Comparison of ENCODE assay signal across 8 cellular contexts in the genomic region with DNA sequence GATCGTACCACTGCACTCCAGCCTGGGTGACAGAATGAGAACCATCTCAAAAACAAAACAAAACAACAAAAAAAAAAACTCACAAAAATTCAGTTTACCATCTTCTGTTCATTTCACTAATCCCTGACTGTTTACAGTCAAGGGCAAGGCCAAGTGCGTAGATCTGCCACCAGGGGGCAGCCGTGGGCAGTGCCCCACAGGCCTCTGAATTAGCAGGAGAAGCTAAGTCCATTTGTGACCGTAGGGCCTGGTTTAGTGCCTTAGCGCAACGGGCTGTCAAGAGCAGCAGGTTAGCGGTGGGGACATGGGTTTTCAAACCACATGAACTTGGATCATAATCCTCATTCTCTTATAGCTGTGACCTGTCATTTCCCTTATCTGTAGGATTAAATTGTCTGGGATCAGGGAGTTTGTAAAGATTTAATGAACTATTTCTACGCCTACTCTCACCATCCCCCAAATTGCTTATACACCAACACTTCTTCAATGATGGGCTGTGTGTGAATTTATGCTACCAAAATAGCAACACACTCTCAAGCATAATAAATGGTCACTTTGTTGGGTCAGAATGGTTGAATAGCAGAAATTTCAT. TPM values are rescaled to one million over a fixed set of nuclear protein-coding genes. Genes with fewer than 3 reads are reported as not detected.
A peak's percentile ranks its signal among the peaks of the same experiment; 100 is the strongest.
DNase-seq lines count a peak whose midpoint lies in the region; ATAC-seq and TF ChIP-seq lines count a peak whose summit lies in the region.

No MANE protein-coding gene starts in this region.

- H3K4me3 ChIP-seq in AG04449 (ENCODE audit: low read depth, low read length) (no peak overlapping the region), MG63 (no peak overlapping the region), parathyroid adenoma (ENCODE audit: low read depth, low read length) (no peak overlapping the region), transverse colon (no peak overlapping the region)

- no peaks in the 10 kb centered on the region for H3K4me1 ChIP-seq in parathyroid adenoma
- H3K4me1 ChIP-seq in transverse colon: peaks cover 3 to 5% (median 3%) of the 10 kb centered on the region in 4 donors

- H3K27ac ChIP-seq in parathyroid adenoma (no peak overlapping the region), transverse colon (no peak overlapping the region)

- in situ Hi-C loops in transverse colon (cut with MboI; ENCODE audit: low pct_ligation_motif_present in 1 of 4, low pct_unique_long_range_greater_than_20kb in 1 of 4, low sequenced_read_pairs in 3 of 4): loop anchor here in 1 of 4 donors (10.0 kb wide), 1 partner anchor 347 kb away; no protein-coding TSS in a partner anchor

- no peak for TF ChIP-seq EP300 in transverse colon (IDR thresholded peaks at IDR 0.05; ENCODE audit: low read depth)

- peak; percentile 95 for TF ChIP-seq CTCF in AG04449 (IDR thresholded peaks at IDR 0.05; ENCODE audit: insufficient read depth, low read length, missing control alignments)
- peak; percentile 99 for TF ChIP-seq CTCF in parathyroid adenoma (IDR thresholded peaks at IDR 0.05)
- peak; percentile 90 to 99 (median 97) for TF ChIP-seq CTCF in transverse colon (IDR thresholded peaks at IDR 0.05)

- H3K27me3 ChIP-seq in MG63: peaks cover 2% of the 10 kb centered on the region; the same call in 1 of the 2 replicates
- H3K27me3 ChIP-seq in parathyroid adenoma (ENCODE audit: control insufficient read depth, insufficient read depth, low read length): no peaks in the 10 kb centered on the region
- H3K27me3 ChIP-seq in transverse colon: no peaks in the 10 kb centered on the region

- ATAC-seq in GM19035 (IDR thresholded peaks at IDR 0.05; ENCODE audit: unreplicated experiment): peak; percentile 60

- no peak overlapping the region for H3K4me2 ChIP-seq in parathyroid adenoma (ENCODE audit: low read length)

- POLR2A ChIA-PET in AG04449 (lab: Yijun Ruan, JAX): interaction anchor here (0.6 kb wide), 1 partner anchor 49 kb away, joined by 5 read pairs; a partner anchor contains a TSS

- DNase-seq in AG04449 (ENCODE audit: low read depth, low spot score) (no peak), MG63 (peak; percentile 66), SHP77 treated with DMSO at 0.1 percent for 48 hours (lab: John Stamatoyannopoulos, UW) (peak; percentile 42), activated gamma-delta T cell (lab: John Stamatoyannopoulos, UW) (peak; percentile 40), germinal center (ENCODE audit: low spot score) (peak; percentile 75), transverse colon (peak; percentile 88)

- no peak for TF ChIP-seq POLR2A in transverse colon (IDR thresholded peaks at IDR 0.05)

- no peak overlapping the region for H3K9ac ChIP-seq in parathyroid adenoma

- H3K9me3 ChIP-seq in MG63 (no peaks in the 10 kb centered on the region), parathyroid adenoma (ENCODE audit: control insufficient read depth, low read length) (no peaks in the 10 kb centered on the region), transverse colon (no peaks in the 10 kb centered on the region)

- peak overlapping the region; percentile 70 for H2AFZ ChIP-seq in parathyroid adenoma

- CTCF ChIA-PET in AG04449 (lab: Yijun Ruan, JAX): interaction anchor here (0.5 to 9.8 kb wide), 52 partner anchors 9 to 866 kb away, joined by 3 to 199 read pairs (median 4); a partner anchor contains a TSS

- WGBS in transverse colon (ENCODE audit: low coverage in 1 of 2), 2 donors: 20 to 100% methylated on average over 1 to 8 of the region's 8 CpGs

- H3K36me3 ChIP-seq in MG63 (no peaks in the 10 kb centered on the region), parathyroid adenoma (ENCODE audit: control insufficient read depth, insufficient read depth, low read length) (no peaks in the 10 kb centered on the region), transverse colon (no peaks in the 10 kb centered on the region)

- intact Hi-C loops in transverse colon (cut with DNase I; ENCODE audit: low total_unique reads): loop anchor here (5.0 kb wide), 1 partner anchor 49 kb away; a partner anchor contains a TSS

- no peaks in the 10 kb centered on the region for H3K79me2 ChIP-seq in parathyroid adenoma

RNA-seq across cellular contexts. Expression of a gene that starts 49.0 kb away (rescaled TPM):
- 92.0 and 101 TPM in 2 replicates for total RNA-seq in MG63 (2014; rRNA removed; shearing (Covaris generic); ENCODE audit: low replicate concordance)
- total RNA-seq in transverse colon: 100 to 1,000 TPM in 1 of 4 donors, 10 to 100 TPM in 3; 67.2 to 126 (median 79.5) TPM

RNA-seq across cellular contexts. Expression of a gene that starts 49.3 kb away (rescaled TPM):
- 12.9 and 18.8 TPM in 2 replicates for total RNA-seq in MG63 (2014; rRNA removed; shearing (Covaris generic); ENCODE audit: low replicate concordance)
- total RNA-seq in transverse colon: 10 to 100 TPM; 34.4 to 73.0 (median 71.6) TPM
